In genomic region chr13:40445557-40445990, GRCh38 we compare ENCODE assay signal across 8 cellular contexts.
A peak's percentile ranks its signal among the peaks of the same experiment; 100 is the strongest.
DNase-seq lines count a peak whose midpoint lies in the region; ATAC-seq lines count a peak whose summit lies in the region.

No MANE protein-coding gene starts in this region.

- H4K20me1 ChIP-seq in Karpas-422 (ENCODE audit: insufficient read depth, low read depth, low read length) = no peaks in the 10 kb centered on the region

- peaks cover 6% of the 10 kb centered on the region; the same call in 1 of the 2 replicates for H3K36me3 ChIP-seq in Karpas-422 (ENCODE audit: insufficient read depth, low read length)

- peak; percentile 97 for ATAC-seq in GM21786 (IDR thresholded peaks at IDR 0.05; ENCODE audit: unreplicated experiment)

- peak overlapping the region; percentile 90 for H3K27ac ChIP-seq in Karpas-422 (ENCODE audit: low read length)

- H3K9me2 ChIP-seq in Karpas-422 (replicated peaks; ENCODE audit: insufficient read depth, low read length) = no peaks in the 10 kb centered on the region

- H3K4me2 ChIP-seq in Karpas-422 (ENCODE audit: low read depth, low read length, poor library complexity, severe bottlenecking) = peak overlapping the region; percentile 73

- DNase-seq in NCI-H82 (lab: John Stamatoyannopoulos, UW) (peak; percentile 48), NCI-H82 treated with DMSO at 0.1 percent for 48 hours (lab: John Stamatoyannopoulos, UW; ENCODE audit: unreplicated experiment) (no peak), Karpas-422 (peak; percentile 96), astrocyte of the hippocampus (ENCODE audit: low read depth, low spot score) (peak; percentile 89), myocyte (ENCODE audit: low read depth) (peak; percentile 95), NCI-H446 (lab: John Stamatoyannopoulos, UW) (no peak)
- no peak for DNase-seq in NK-92 treated with Interleukin-12 subunit alpha and Interleukin-12 subunit beta, amount 100 ng/mL, for 24 hours (lab: John Stamatoyannopoulos, UW)

- peaks cover 48% of the 10 kb centered on the region for H3K4me1 ChIP-seq in Karpas-422 (ENCODE audit: low read length)

- no peak overlapping the region for H2AFZ ChIP-seq in Karpas-422 (ENCODE audit: low read length)

- H3K9me3 ChIP-seq in Karpas-422 (ENCODE audit: low read length) = peaks cover 5% of the 10 kb centered on the region; the same call in 1 of the 2 replicates

- H3K4me3 ChIP-seq in Karpas-422 (ENCODE audit: low read length) = peak overlapping the region; percentile 49; the same call in 1 of the 2 replicates

- H3K27me3 ChIP-seq in Karpas-422 (ENCODE audit: low read length) = no peaks in the 10 kb centered on the region

- no peaks in the 10 kb centered on the region for H3K79me2 ChIP-seq in Karpas-422 (ENCODE audit: low read length)

- H3K9ac ChIP-seq in Karpas-422 (ENCODE audit: low read length) = peak overlapping the region; percentile 53

Comparison
In these comparisons a context has a peak if more than half of its experiments do, and no peak if none do; other contexts are left out.
1. DNase-seq: peak in NCI-H82 (single experiment), Karpas-422 (single experiment), astrocyte of the hippocampus (single experiment) and myocyte (single experiment); none in NCI-H82 treated with DMSO at 0.1 percent for 48 hours (single experiment), NCI-H446 (0 of 2) and NK-92 treated with Interleukin-12 subunit alpha and Interleukin-12 subunit beta, amount 100 ng/mL, for 24 hours (single experiment).